8 cellular contexts compared by ENCODE assay signal in the genomic region with DNA sequence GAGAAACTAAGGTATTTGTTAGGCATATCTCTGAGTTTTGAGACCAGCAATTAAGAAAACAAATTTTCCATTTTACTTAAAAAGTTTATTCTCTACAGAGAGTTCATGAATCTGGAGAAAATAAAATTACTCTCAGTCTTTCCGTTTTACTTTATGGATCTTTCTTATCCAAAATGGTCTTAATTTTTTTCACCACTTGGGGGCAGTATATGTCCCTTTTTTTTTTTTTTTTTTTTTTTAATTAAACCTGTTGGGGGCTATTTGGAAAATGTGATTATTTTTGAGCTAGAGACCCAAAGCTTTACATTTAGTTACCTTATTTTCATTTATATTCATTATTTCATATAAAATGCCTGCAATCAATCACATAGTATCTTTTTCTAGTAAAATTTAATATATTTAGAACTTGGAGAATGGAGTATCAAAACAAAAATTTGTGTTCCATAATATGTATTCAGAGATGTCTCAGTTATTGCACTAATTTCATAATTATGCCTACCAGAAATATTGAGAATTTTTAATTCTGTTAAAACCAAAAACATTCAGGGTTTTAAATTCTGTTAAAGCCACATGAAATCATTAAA. TPM values are rescaled to one million over a fixed set of nuclear protein-coding genes. Genes with fewer than 3 reads are reported as not detected.
DNase-seq lines count a peak whose midpoint lies in the region; ATAC-seq, FAIRE-seq and TF ChIP-seq lines count a peak whose summit lies in the region.

No MANE protein-coding gene starts in this region.

- TF ChIP-seq EP300 in transverse colon (IDR thresholded peaks at IDR 0.05; ENCODE audit: low read depth), result no peak

- no peak for ATAC-seq in activated CD8-positive, alpha-beta memory T cell treated with anti-CD3 and anti-CD28 coated beads, Interleukin-2, amount 10 ng/mL, durations not matched to agents 7 days and 5 days
- ATAC-seq in HG02840 (IDR thresholded peaks at IDR 0.05; ENCODE audit: low FRiP score, unreplicated experiment), result no peak

- peaks cover 32% of the 10 kb centered on the region for H3K36me3 Mint-ChIP-seq in activated CD8-positive, alpha-beta memory T cell treated with anti-CD3 and anti-CD28 coated beads, Interleukin-2, amount 10 ng/mL, durations not matched to agents 7 days and 5 days

- in situ Hi-C loops in transverse colon (cut with MboI; ENCODE audit: low pct_ligation_motif_present in 1 of 4, low pct_unique_long_range_greater_than_20kb in 1 of 4, low sequenced_read_pairs in 3 of 4), result loop anchor here in 2 of 4 donors (10.0 to 25.0 kb wide), 2 partner anchors 896 to 903 kb away; no protein-coding TSS in a partner anchor

- H3K27me3 ChIP-seq in transverse colon, result no peaks in the 10 kb centered on the region

- no peaks in the 10 kb centered on the region for H3K9me3 ChIP-seq in transverse colon

- FAIRE-seq in RCC 7860 (lab: Jason Lieb, UNC) (peak; percentile 64), frontal cortex (lab: Jason Lieb, UNC) (peak; percentile 92)

- peaks cover 0 to 11% (median 2%) of the 10 kb centered on the region in 4 donors for H3K36me3 ChIP-seq in transverse colon

- no peak overlapping the region for H3K4me3 ChIP-seq in transverse colon

- no peak overlapping the region for H3K4me3 Mint-ChIP-seq in activated CD8-positive, alpha-beta memory T cell treated with anti-CD3 and anti-CD28 coated beads, Interleukin-2, amount 10 ng/mL, durations not matched to agents 7 days and 5 days

- TF ChIP-seq POLR2A in transverse colon (IDR thresholded peaks at IDR 0.05), result no peak

- no peak for DNase-seq in activated CD8-positive, alpha-beta memory T cell treated with anti-CD3 and anti-CD28 coated beads, Interleukin-2, amount 10 ng/mL, durations not matched to agents 7 days and 5 days
- DNase-seq in activated CD8-positive, alpha-beta memory T cell treated with anti-CD3 and anti-CD28 coated beads for 24 hours, result no peak
- DNase-seq in RCC 7860 (ENCODE audit: low spot score) (no peak), frontal cortex (ENCODE audit: low spot score in 2 of 2) (no peak), transverse colon (no peak), occipital lobe (lab: John Stamatoyannopoulos, UW) (no peak), GDM1 (lab: John Stamatoyannopoulos, UW) (no peak)

- intact Hi-C loops in transverse colon (cut with DNase I; ENCODE audit: low total_unique reads), result no loop called here

- peaks cover 0 to 15% (median 0%) of the 10 kb centered on the region in 4 donors for H3K4me1 ChIP-seq in transverse colon

- peak; percentile 58 to 71 (median 64) for TF ChIP-seq CTCF in transverse colon (IDR thresholded peaks at IDR 0.05)

- H3K27ac Mint-ChIP-seq in activated CD8-positive, alpha-beta memory T cell treated with anti-CD3 and anti-CD28 coated beads, Interleukin-2, amount 10 ng/mL, durations not matched to agents 7 days and 5 days, result peak overlapping the region; percentile 49

- H3K4me1 Mint-ChIP-seq in activated CD8-positive, alpha-beta memory T cell treated with anti-CD3 and anti-CD28 coated beads, Interleukin-2, amount 10 ng/mL, durations not matched to agents 7 days and 5 days, result peaks cover 2% of the 10 kb centered on the region

- 0 to 7% methylated on average over 1 of the region's 1 CpG for WGBS in transverse colon (ENCODE audit: low coverage in 1 of 2), 2 donors

- CTCF ChIA-PET in activated CD8-positive, alpha-beta memory T cell treated with anti-CD3 and anti-CD28 coated beads, Interleukin-2, amount 10 ng/mL, durations not matched to agents 7 days and 5 days (lab: Charles Lee), result interaction anchor here (0.5 to 1.7 kb wide), 4 partner anchors 21 to 898 kb away, joined by 3 to 4 read pairs (median 4); no protein-coding TSS in a partner anchor

- peak overlapping the region in 2 of 4 donors; percentile 0 to 35 for H3K27ac ChIP-seq in transverse colon

- H3K9me3 Mint-ChIP-seq in activated CD8-positive, alpha-beta memory T cell treated with anti-CD3 and anti-CD28 coated beads, Interleukin-2, amount 10 ng/mL, durations not matched to agents 7 days and 5 days (ENCODE audit: low read depth), result no peaks in the 10 kb centered on the region

- no peaks in the 10 kb centered on the region for H3K27me3 Mint-ChIP-seq in activated CD8-positive, alpha-beta memory T cell treated with anti-CD3 and anti-CD28 coated beads, Interleukin-2, amount 10 ng/mL, durations not matched to agents 7 days and 5 days

RNA-seq across cellular contexts. Expression of gene PIBF1, which starts 27.1 kb away (rescaled TPM):
- 10 to 100 TPM; 15.6 to 30.3 TPM for total RNA-seq in activated CD8-positive, alpha-beta memory T cell treated with anti-CD3 and anti-CD28 coated beads, Interleukin-2, amount 10 ng/mL, durations not matched to agents 7 days and 5 days
- total RNA-seq in frontal cortex (34.6 TPM), transverse colon (10 to 100 TPM in 3 of 4 donors, 1 to 10 TPM in 1; 8.2 to 30.8 (median 14.3) TPM), occipital lobe (31.5 TPM)

RNA-seq across cellular contexts. Expression of gene DIS3, which starts 27.3 kb away (rescaled TPM):
- 10 to 100 TPM; 32.4 to 40.4 TPM for total RNA-seq in activated CD8-positive, alpha-beta memory T cell treated with anti-CD3 and anti-CD28 coated beads, Interleukin-2, amount 10 ng/mL, durations not matched to agents 7 days and 5 days
- total RNA-seq in frontal cortex, result 32.6 TPM
- total RNA-seq in transverse colon, result 10 to 100 TPM in 3 of 4 donors, 1 to 10 TPM in 1; 6.0 to 18.1 (median 13.5) TPM
- total RNA-seq in occipital lobe, result 45.1 TPM
